In the genomic region with DNA sequence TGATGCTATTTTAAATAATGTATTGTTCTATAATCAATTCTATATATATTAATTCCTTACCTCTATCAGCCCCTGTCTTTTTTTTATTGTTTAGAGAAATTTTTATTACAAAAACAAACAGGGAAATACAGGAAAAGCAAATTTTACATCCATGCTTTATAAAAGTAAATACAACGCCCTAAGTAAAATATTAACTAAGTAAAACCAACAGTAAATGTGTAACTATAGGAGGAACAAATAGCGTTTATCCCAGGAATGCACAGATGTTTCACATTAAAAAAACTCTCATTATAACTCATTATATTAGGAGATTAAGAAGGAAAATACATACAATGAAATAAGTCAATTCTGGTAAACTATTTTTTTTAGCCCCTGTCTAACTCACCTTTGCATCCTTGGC, we compare ENCODE assay signal across 22 cellular contexts. TPM values are rescaled to one million over a fixed set of nuclear protein-coding genes. Genes with fewer than 3 reads are reported as not detected.
DNase-seq lines count a peak whose midpoint lies in the region; ATAC-seq, FAIRE-seq and TF ChIP-seq lines count a peak whose summit lies in the region.
"Had no signal": no experiment of that assay in that cellular context is flagged by ENCODE, and none has a peak within 500 bp of the region (broad histone marks: within the 10 kb centered on the region; RNA-seq: fewer than 3 reads in every experiment).

No MANE protein-coding gene starts in this region.

- intact Hi-C loops in pancreas (cut with DNase I) = no loop called here
- intact Hi-C loops in activated T-helper 2 cell treated with anti-CD3 and anti-CD28 coated beads, Interferon-gamma antibody, Interleukin-2, Interleukin-4, amounts not matched to agents 10 μg/mL and 5 μg/mL and 100 μg/mL, durations not matched to agents 14 hours and 24 hours and 36 hours (cut with micrococcal nuclease) = no loop called here

- H3K9me3 ChIP-seq in pancreas = no peaks in the 10 kb centered on the region
- H3K9me3 ChIP-seq: Caco-2, HAP-1 had no signal

- DNase-seq in DMS53 treated with DMSO at 0.1 percent for 48 hours (lab: John Stamatoyannopoulos, UW; ENCODE audit: unreplicated experiment) (peak; percentile 4), pancreas (no peak), nephron progenitor cell (no peak), ureter (ENCODE audit: low spot score) (no peak)
- DNase-seq in activated T-helper 2 cell treated with anti-CD3 and anti-CD28 coated beads, Interferon-gamma antibody, Interleukin-2, Interleukin-4, amounts not matched to agents 10 μg/mL and 5 μg/mL and 100 μg/mL, durations not matched to agents 14 hours and 24 hours and 36 hours (ENCODE audit: low spot score) = no peak
- DNase-seq: Caco-2; CD4-positive, CD25-positive, alpha-beta regulatory T cell; CD8-positive, alpha-beta T cell; DMS153; DND-41; GOT3; HFFc6 had no signal

- no peaks in the 10 kb centered on the region for H3K4me1 Mint-ChIP-seq in nephron progenitor cell
- peaks cover 7% of the 10 kb centered on the region for H3K4me1 Mint-ChIP-seq in activated T-helper 2 cell treated with anti-CD3 and anti-CD28 coated beads, Interferon-gamma antibody, Interleukin-2, Interleukin-4, amounts not matched to agents 10 μg/mL and 5 μg/mL and 100 μg/mL, durations not matched to agents 14 hours and 24 hours and 36 hours (ENCODE audit: low read depth)
- H3K4me1 Mint-ChIP-seq: B cell had no signal

- H3K27me3 ChIP-seq in pancreas = peaks cover 0 to 5% (median 0%) of the 10 kb centered on the region in 4 donors

- WGBS in pancreas, 2 donors = 11 to 14% methylated on average over 2 of the region's 2 CpGs

- ATAC-seq in pancreas = no peak
- ATAC-seq: CD8-positive, alpha-beta T cell had no signal

- no peaks in the 10 kb centered on the region for H3K36me3 ChIP-seq in pancreas
- H3K36me3 ChIP-seq: BLaER1, HAP-1 had no signal

- H3K36me3 Mint-ChIP-seq in nephron progenitor cell (ENCODE audit: low read depth) = no peaks in the 10 kb centered on the region
- H3K36me3 Mint-ChIP-seq in activated T-helper 2 cell treated with anti-CD3 and anti-CD28 coated beads, Interferon-gamma antibody, Interleukin-2, Interleukin-4, amounts not matched to agents 10 μg/mL and 5 μg/mL and 100 μg/mL, durations not matched to agents 14 hours and 24 hours and 36 hours (ENCODE audit: low read depth) = no peaks in the 10 kb centered on the region
- H3K36me3 Mint-ChIP-seq: CD4-positive, CD25-positive, alpha-beta regulatory T cell had no signal

- peaks cover 30% of the 10 kb centered on the region for H3K9me3 Mint-ChIP-seq in nephron progenitor cell
- H3K9me3 Mint-ChIP-seq in activated T-helper 2 cell treated with anti-CD3 and anti-CD28 coated beads, Interferon-gamma antibody, Interleukin-2, Interleukin-4, amounts not matched to agents 10 μg/mL and 5 μg/mL and 100 μg/mL, durations not matched to agents 14 hours and 24 hours and 36 hours = peaks cover 4% of the 10 kb centered on the region
- H3K9me3 Mint-ChIP-seq: CD8-positive, alpha-beta T cell; HFFc6 had no signal

- H3K27ac ChIP-seq in pancreas = no peak overlapping the region
- H3K27ac ChIP-seq: BLaER1, C4-2B had no signal

- no peaks in the 10 kb centered on the region for H3K4me1 ChIP-seq in pancreas
- H3K4me1 ChIP-seq: BLaER1, Caco-2, HAP-1 had no signal

- H3K27me3 Mint-ChIP-seq in nephron progenitor cell (ENCODE audit: low read depth, poor library complexity) = no peaks in the 10 kb centered on the region
- H3K27me3 Mint-ChIP-seq in activated T-helper 2 cell treated with anti-CD3 and anti-CD28 coated beads, Interferon-gamma antibody, Interleukin-2, Interleukin-4, amounts not matched to agents 10 μg/mL and 5 μg/mL and 100 μg/mL, durations not matched to agents 14 hours and 24 hours and 36 hours (ENCODE audit: low read depth) = no peaks in the 10 kb centered on the region
- H3K27me3 Mint-ChIP-seq: B cell; CD4-positive, CD25-positive, alpha-beta regulatory T cell had no signal

- FAIRE-seq in colon (lab: Jason Lieb, UNC) (peak; percentile 90), pancreas (lab: Jason Lieb, UNC) (peak; percentile 90)
- FAIRE-seq: A204.1, G401.6, GM12892, H54 had no signal

- H3K4me3 ChIP-seq in pancreas = no peak overlapping the region
- H3K4me3 ChIP-seq: BLaER1, HAP-1 had no signal

- TF ChIP-seq CTCF in pancreas (IDR thresholded peaks at IDR 0.05) (no peak), nephron progenitor cell (IDR thresholded peaks at IDR 0.05) (no peak)

- no peak overlapping the region for H3K27ac Mint-ChIP-seq in nephron progenitor cell
- H3K27ac Mint-ChIP-seq in activated T-helper 2 cell treated with anti-CD3 and anti-CD28 coated beads, Interferon-gamma antibody, Interleukin-2, Interleukin-4, amounts not matched to agents 10 μg/mL and 5 μg/mL and 100 μg/mL, durations not matched to agents 14 hours and 24 hours and 36 hours = no peak overlapping the region
- H3K27ac Mint-ChIP-seq: B cell; CD4-positive, CD25-positive, alpha-beta regulatory T cell; CD8-positive, alpha-beta T cell; HFFc6 had no signal

- no peak overlapping the region for H3K4me3 Mint-ChIP-seq in nephron progenitor cell
- no peak overlapping the region for H3K4me3 Mint-ChIP-seq in activated T-helper 2 cell treated with anti-CD3 and anti-CD28 coated beads, Interferon-gamma antibody, Interleukin-2, Interleukin-4, amounts not matched to agents 10 μg/mL and 5 μg/mL and 100 μg/mL, durations not matched to agents 14 hours and 24 hours and 36 hours (ENCODE audit: low read depth)
- H3K4me3 Mint-ChIP-seq: B cell; CD4-positive, CD25-positive, alpha-beta regulatory T cell; CD8-positive, alpha-beta T cell; HFFc6 had no signal

RNA-seq across cellular contexts. Expression of gene ITM2A, which starts 8.2 kb away (rescaled TPM):
- 10 to 100 TPM in 2 of 6 donors, 1 to 10 TPM in 4; 4.8 to 14.2 (median 8.3) TPM for total RNA-seq in pancreas
- 1 to 10 TPM; 2.1 to 3.9 TPM for polyA plus RNA-seq in pancreas
- 138 and 142 TPM in 2 replicates for total RNA-seq in activated T-helper 2 cell treated with anti-CD3 and anti-CD28 coated beads, Interferon-gamma antibody, Interleukin-2, Interleukin-4, amounts not matched to agents 10 μg/mL and 5 μg/mL and 100 μg/mL, durations not matched to agents 14 hours and 24 hours and 36 hours
- 42.2 TPM for total RNA-seq in ureter
- total RNA-seq: Caco-2, HFFc6 had no signal
- polyA plus RNA-seq: AG04450 had no signal
